ENCODE assay signal across 14 cellular contexts in genomic region chr7:130772456-130772855, GRCh38. TPM values are rescaled to one million over a fixed set of nuclear protein-coding genes. Genes with fewer than 3 reads are reported as not detected.
"Had no signal": no experiment of that assay in that cellular context is flagged by ENCODE, and none has a peak within 500 bp of the region (broad histone marks: within the 10 kb centered on the region; RNA-seq: fewer than 3 reads in every experiment).

No MANE protein-coding gene starts in this region.

RNA-seq across cellular contexts. Expression of gene KLF14, which starts 38.4 kb away (rescaled TPM):
- total RNA-seq: activated naive CD4-positive, alpha-beta T cell treated with anti-CD3 and anti-CD28 coated beads for 36 hours; activated naive CD4-positive, alpha-beta T cell treated with anti-CD3 and anti-CD28 coated beads, Interleukin-2, amount 50 U/mL, for 72 hours; activated naive CD8-positive, alpha-beta T cell treated with anti-CD3 and anti-CD28 coated beads for 36 hours; activated naive CD8-positive, alpha-beta T cell treated with anti-CD3 and anti-CD28 coated beads, Interleukin-2, amount 10 ng/mL, durations not matched to agents 7 days and 5 days; activated T-cell treated with anti-CD3 and anti-CD28 coated beads, Interleukin-2, amount 50 U/mL, for 4 hours; activated T-helper 1 cell treated with anti-CD3 and anti-CD28 coated beads, Interleukin-12 subunit alpha, Interleukin-12 subunit beta, Interleukin-2, Interleukin-4 antibody, amounts not matched to agents 30 ng/mL and 10 ng/mL and 1 ng/mL, durations not matched to agents 14 hours and 24 hours and 36 hours; activated T-helper 17 cell treated with anti-CD3 and anti-CD28 coated beads, Interleukin-2, amount 50 U/mL, for 72 hours; activated T-helper 2 cell treated with anti-CD3 and anti-CD28 coated beads, Interferon-gamma antibody, Interleukin-2, Interleukin-4, amounts not matched to agents 10 μg/mL and 5 μg/mL and 100 μg/mL, durations not matched to agents 14 hours and 24 hours and 36 hours; ascending aorta; cardiac muscle cell; cardiac septum; cerebellum; chondrocyte had no signal
- polyA plus RNA-seq: aorta, cardiac muscle cell had no signal
